8 cellular contexts compared by ENCODE assay signal in the genomic region with DNA sequence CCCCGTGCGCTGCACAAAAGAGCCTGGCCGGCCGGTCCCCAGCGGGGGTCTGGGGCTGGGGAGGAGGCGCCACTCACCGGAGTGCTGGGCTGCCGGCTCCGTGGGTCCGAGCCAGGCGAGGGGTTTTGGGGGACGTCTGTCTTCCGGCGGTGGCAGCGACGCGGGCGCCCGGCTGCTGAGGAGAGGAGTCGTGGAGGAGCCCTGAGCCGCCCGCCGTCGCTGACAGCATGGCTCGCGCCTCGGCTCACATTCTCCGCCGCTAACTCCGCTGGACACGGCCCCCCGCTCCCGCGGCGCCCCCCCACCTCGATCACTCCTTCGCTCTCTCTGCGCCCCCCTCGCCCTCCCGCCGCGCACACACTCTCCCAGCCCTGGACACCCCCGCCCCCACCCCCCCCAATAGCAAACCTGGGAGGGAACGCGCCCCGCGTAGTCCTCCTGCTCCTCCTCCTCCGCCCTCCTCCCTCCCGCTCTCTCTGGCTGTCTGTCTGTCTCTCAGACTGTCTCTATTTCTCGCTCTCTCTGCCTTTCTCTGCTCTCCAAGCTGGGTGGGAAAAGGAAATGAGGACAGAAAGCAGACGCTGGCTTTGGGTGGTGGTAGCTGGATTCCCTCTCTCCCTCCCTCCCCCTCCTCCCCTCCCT. TPM values are rescaled to one million over a fixed set of nuclear protein-coding genes. Genes with fewer than 3 reads are reported as not detected.
DNase-seq lines count a peak whose midpoint lies in the region; ATAC-seq, FAIRE-seq and TF ChIP-seq lines count a peak whose summit lies in the region.

No MANE protein-coding gene starts in this region.

- POLR2A ChIA-PET in Panc1 (lab: Charles Lee), result interaction anchor here (0.7 to 1.0 kb wide), 2 partner anchors 36 to 182 kb away, joined by 3 to 6 read pairs; no protein-coding TSS in a partner anchor

- H3K27me3 Mint-ChIP-seq in stimulated activated naive B cell treated with anti-CD40 and anti-IgM and Interleukin-4, amounts not matched to agents 10 μg/mL and 1 μg/mL and 100 μg/mL, for 72 hours, result no peaks in the 10 kb centered on the region

- DNase-seq in GM12864 (ENCODE audit: low read depth) (no peak), Panc1 (ENCODE audit: low read depth, low spot score) (no peak), brain microvascular endothelial cell (no peak), kidney (peak; percentile 90), omental fat pad (ENCODE audit: low spot score) (no peak)
- DNase-seq in stimulated activated naive B cell treated with anti-CD40 and anti-IgM and Interleukin-4, amounts not matched to agents 10 μg/mL and 1 μg/mL and 100 μg/mL, for 72 hours, result no peak

- H3K36me3 Mint-ChIP-seq in stimulated activated naive B cell treated with anti-CD40 and anti-IgM and Interleukin-4, amounts not matched to agents 10 μg/mL and 1 μg/mL and 100 μg/mL, for 72 hours, result peaks cover 0 to 2% of the 10 kb centered on the region in 2 donors

- TF ChIP-seq CTCF in 22Rv1 (IDR thresholded peaks at IDR 0.05), result no peak
- TF ChIP-seq CTCF in GM12864 (IDR thresholded peaks at IDR 0.05; ENCODE audit: low read depth, low read length, missing control alignments), result no peak
- TF ChIP-seq CTCF in Panc1 (IDR thresholded peaks at IDR 0.05), result no peak
- no peak for TF ChIP-seq CTCF in brain microvascular endothelial cell (IDR thresholded peaks at IDR 0.05; ENCODE audit: low read depth, low read length, missing control alignments)
- no peak for TF ChIP-seq CTCF in kidney (IDR thresholded peaks at IDR 0.05; ENCODE audit: borderline replicate concordance, extremely low read depth, insufficient read depth)
- TF ChIP-seq CTCF in omental fat pad (IDR thresholded peaks at IDR 0.05), result no peak

- H3K27me3 ChIP-seq in Panc1 (ENCODE audit: control insufficient read depth, insufficient read depth, low read length) (no peaks in the 10 kb centered on the region), brain microvascular endothelial cell (replicated peaks) (no peaks in the 10 kb centered on the region)

- in situ Hi-C loops in Panc1 (cut with HindIII; ENCODE audit: low pct_unique_long_range_greater_than_20kb, low sequenced_read_pairs) (loop anchor here (10.0 kb wide), 1 partner anchor 189 kb away; no protein-coding TSS in a partner anchor), brain microvascular endothelial cell (cut with HindIII; ENCODE audit: low pct_ligation_motif_present, low sequenced_read_pairs) (no loop called here)

- ATAC-seq in Panc1 (peak; percentile 29), omental fat pad (ENCODE audit: low FRiP score) (no peak), HG03469 (IDR thresholded peaks at IDR 0.05; ENCODE audit: unreplicated experiment) (no peak)
- ATAC-seq in stimulated activated naive B cell treated with anti-CD40 and anti-IgM and Interleukin-4, amounts not matched to agents 10 μg/mL and 1 μg/mL and 100 μg/mL, for 72 hours (replicated peaks), result peak; percentile 18 to 19

- H3K9ac ChIP-seq in kidney (ENCODE audit: low read length in 2 of 2), result peak overlapping the region; percentile 46 to 77

- H3K36me3 ChIP-seq in Panc1 (ENCODE audit: control insufficient read depth, insufficient read depth, low read length) (peaks cover 2% of the 10 kb centered on the region; the same call in 1 of the 2 replicates), brain microvascular endothelial cell (replicated peaks) (no peaks in the 10 kb centered on the region), kidney (ENCODE audit: control insufficient read depth in 1 of 2, insufficient read depth in 2 of 2, low read length in 2 of 2) (no peaks in the 10 kb centered on the region)

- CTCF ChIA-PET in Panc1 (lab: Charles Lee), result interaction anchor here (0.6 to 2.8 kb wide), 5 partner anchors 11 to 665 kb away, joined by 5 to 19 read pairs (median 9); no protein-coding TSS in a partner anchor

- peaks cover 48% of the 10 kb centered on the region for H3K4me1 ChIP-seq in Panc1 (ENCODE audit: control insufficient read depth, insufficient read depth, low read length)
- H3K4me1 ChIP-seq in kidney (ENCODE audit: control insufficient read depth in 1 of 2, insufficient read depth in 1 of 2, low read depth in 1 of 2, low read length in 2 of 2), result peaks cover 20 to 23% of the 10 kb centered on the region in 2 donors

- peak overlapping the region; percentile 85 for H3K27ac ChIP-seq in 22Rv1
- H3K27ac ChIP-seq in Panc1 (ENCODE audit: low read length), result peak overlapping the region; percentile 58; the same call in 1 of the 2 replicates
- no peak overlapping the region for H3K27ac ChIP-seq in brain microvascular endothelial cell
- H3K27ac ChIP-seq in kidney (ENCODE audit: low read depth in 2 of 2, low read length in 2 of 2), result peak overlapping the region; percentile 95

- peak overlapping the region; percentile 85 for H3K27ac Mint-ChIP-seq in stimulated activated naive B cell treated with anti-CD40 and anti-IgM and Interleukin-4, amounts not matched to agents 10 μg/mL and 1 μg/mL and 100 μg/mL, for 72 hours

- H3K4me3 Mint-ChIP-seq in stimulated activated naive B cell treated with anti-CD40 and anti-IgM and Interleukin-4, amounts not matched to agents 10 μg/mL and 1 μg/mL and 100 μg/mL, for 72 hours, result peak overlapping the region; percentile 92 to 94

- H3K9me3 ChIP-seq in Panc1 (ENCODE audit: control insufficient read depth, insufficient read depth, low read depth, low read length) (no peaks in the 10 kb centered on the region), kidney (ENCODE audit: control insufficient read depth in 1 of 2, low read length in 2 of 2) (no peaks in the 10 kb centered on the region)

- FAIRE-seq in kidney (lab: Jason Lieb, UNC), result no peak

- no TSS peak for BruUV-seq in Panc1 (replicated peaks; lab: Mats Ljungman, UMichigan)

- H3K4me3 ChIP-seq in GM12864 (ENCODE audit: low read depth, low read length), result peak overlapping the region; percentile 61
- peak overlapping the region; percentile 78 to 86 for H3K4me3 ChIP-seq in Panc1 (ENCODE audit: low read depth in 2 of 2, low read length in 2 of 2)
- peak overlapping the region; percentile 85 for H3K4me3 ChIP-seq in brain microvascular endothelial cell (ENCODE audit: low read depth, low read length)
- peak overlapping the region; percentile 80 to 91 for H3K4me3 ChIP-seq in kidney (ENCODE audit: low read length in 2 of 2)

- intact Hi-C loops in Panc1 (cut with micrococcal nuclease; ENCODE audit: unreplicated experiment) (loop anchor here (5.0 kb wide), 1 partner anchor 36 kb away; no protein-coding TSS in a partner anchor), kidney (cut with DNase I) (loop anchor here (10.0 kb wide), 1 partner anchor 299 kb away; no protein-coding TSS in a partner anchor)

- no peaks in the 10 kb centered on the region for H3K9me3 Mint-ChIP-seq in stimulated activated naive B cell treated with anti-CD40 and anti-IgM and Interleukin-4, amounts not matched to agents 10 μg/mL and 1 μg/mL and 100 μg/mL, for 72 hours

- peaks cover 14 to 48% of the 10 kb centered on the region in 2 donors for H3K4me1 Mint-ChIP-seq in stimulated activated naive B cell treated with anti-CD40 and anti-IgM and Interleukin-4, amounts not matched to agents 10 μg/mL and 1 μg/mL and 100 μg/mL, for 72 hours

RNA-seq across cellular contexts. Expression of a gene that starts 0.5 kb away (rescaled TPM):
- total RNA-seq in Panc1 (2021; ENCODE audit: unreplicated experiment) (47.1 TPM), kidney (48.2 TPM), omental fat pad (10 to 100 TPM in 1 of 4 donors, 1 to 10 TPM in 3; 7.5 to 12.9 (median 8.2) TPM)
- polyA plus RNA-seq in Panc1 (2012; ENCODE audit: insufficient read length), result 35.8 TPM
- 8.5 TPM for polyA plus RNA-seq in kidney (ENCODE audit: insufficient read depth, low read depth, low replicate concordance)

RNA-seq across cellular contexts. Expression of a gene that starts 31.5 kb away (rescaled TPM):
- total RNA-seq in Panc1 (2021; ENCODE audit: unreplicated experiment) (0.18 TPM), kidney (23.3 TPM), omental fat pad (100 to 1,000 TPM in 2 of 4 donors, 10 to 100 TPM in 2; 18.8 to 131 (median 77.6) TPM)
- not detected for polyA plus RNA-seq in Panc1 (2012; ENCODE audit: insufficient read length)
- polyA plus RNA-seq in kidney (ENCODE audit: insufficient read depth, low read depth, low replicate concordance), result 2.5 TPM

Comparison
In these comparisons a context has a peak if more than half of its experiments do, and no peak if none do; other contexts are left out.
1. ATAC-seq: peak in Panc1 (single experiment) and stimulated activated naive B cell treated with anti-CD40 and anti-IgM and Interleukin-4, amounts not matched to agents 10 μg/mL and 1 μg/mL and 100 μg/mL, for 72 hours (2 of 2); none in omental fat pad (single experiment) and HG03469 (single experiment).
2. RNA of a gene that starts 31.5 kb away (total RNA-seq): 18.8 to 131 TPM in omental fat pad and 23.3 TPM in kidney (single experiment); 0.18 TPM in Panc1 (single experiment); every median in the first group is over 10 times any median in the second.
3. Peak in every context shown above with its lines, with median percentiles within 50 percentile points of each other: H3K4me3 ChIP-seq.